In genomic region chr5:168315991-168316578, GRCh38 we compare ENCODE assay signal across 1 cellular context.
TF ChIP-seq lines count a peak whose summit lies in the region.

No MANE protein-coding gene starts in this region.

TF ChIP-seq in HepG2, 621 proteins besides CTCF, POLR2A, EP300 and RAD21 (continued from another document and continues in another):
- TF ChIP-seq ZNF800 (CRISPR knock-in tag; IDR thresholded peaks at IDR 0.05) (no peak), ZNF12 (CRISPR knock-in tag; IDR thresholded peaks at IDR 0.05) (0 out of 2 replicates have a peak, but pooled peaks have one; percentile 20), TRAFD1 (CRISPR knock-in tag; IDR thresholded peaks at IDR 0.05; ENCODE audit: borderline replicate concordance) (no peak), ZNF20 (CRISPR knock-in tag; IDR thresholded peaks at IDR 0.05) (no peak), ZNF331 (CRISPR knock-in tag; IDR thresholded peaks at IDR 0.05) (no peak), KAT8 (CRISPR knock-in tag; IDR thresholded peaks at IDR 0.05) (peak; percentile 39; the same call in 1 of the 2 replicates), CEBPG (CRISPR knock-in tag; IDR thresholded peaks at IDR 0.05) (peak; percentile 43; the same call in 1 of the 2 replicates), ZNF629 (CRISPR knock-in tag; conservative IDR thresholded peaks at IDR 0.05) (no peak), RFX5 (IDR thresholded peaks at IDR 0.05; ENCODE audit: low read depth, low read length) (no peak), MTERF4 (CRISPR knock-in tag; IDR thresholded peaks at IDR 0.05) (no peak), HNF4A (CRISPR knock-in tag; IDR thresholded peaks at IDR 0.05) (peak; percentile 44; the same call in 1 of the 2 replicates), RFX3 (CRISPR knock-in tag; IDR thresholded peaks at IDR 0.05) (no peak), FOXP1 (IDR thresholded peaks at IDR 0.05) (no peak), FOXP1 (CRISPR knock-in tag; IDR thresholded peaks at IDR 0.05) (peak; percentile 28; the same call in 1 of the 2 replicates), MAFK (conservative IDR thresholded peaks at IDR 0.05 in 1 of 2, IDR thresholded peaks at IDR 0.05 in 1 of 2; ENCODE audit: low read length in 2 of 2) (peak in 1 of 2 experiments; percentile 12; a peak in 1 of 4 replicates), TFAP4 (IDR thresholded peaks at IDR 0.05; ENCODE audit: borderline replicate concordance, low read depth) (peak; percentile 70; the same call in 1 of the 2 replicates), BRF2 (CRISPR knock-in tag; IDR thresholded peaks at IDR 0.05) (peak; percentile 28; the same call in 1 of the 2 replicates), HDAC1 (CRISPR knock-in tag; IDR thresholded peaks at IDR 0.05) (no peak), ZNF441 (CRISPR knock-in tag; IDR thresholded peaks at IDR 0.05; ENCODE audit: borderline replicate concordance) (no peak), SRSF1 (optimal IDR thresholded peaks at IDR 0.05; ENCODE audit: low read depth, low read length) (no peak), CREM (IDR thresholded peaks at IDR 0.05) (0 out of 2 replicates have a peak, but pooled peaks have one; percentile 30), CREM (CRISPR knock-in tag; IDR thresholded peaks at IDR 0.05) (no peak), HBP1 (CRISPR knock-in tag; IDR thresholded peaks at IDR 0.05; ENCODE audit: low read depth) (no peak), PAXIP1 (CRISPR knock-in tag; conservative IDR thresholded peaks at IDR 0.05) (0 out of 2 replicates have a peak, but pooled peaks have one; percentile 31), JDP2 (CRISPR knock-in tag; IDR thresholded peaks at IDR 0.05; ENCODE audit: borderline replicate concordance) (no peak), PATZ1 (CRISPR knock-in tag; IDR thresholded peaks at IDR 0.05) (peak; percentile 72), ELF3 (CRISPR knock-in tag; IDR thresholded peaks at IDR 0.05) (peak; percentile 79; the same call in 1 of the 2 replicates), YEATS4 (CRISPR knock-in tag; IDR thresholded peaks at IDR 0.05; ENCODE audit: borderline replicate concordance) (no peak), FOXA1 (IDR thresholded peaks at IDR 0.05) (no peak), FOXA1 (CRISPR knock-in tag; IDR thresholded peaks at IDR 0.05) (peak; percentile 68), ZNF709 (CRISPR knock-in tag; IDR thresholded peaks at IDR 0.05) (0 out of 2 replicates have a peak, but pooled peaks have one; percentile 35), XBP1 (CRISPR knock-in tag; IDR thresholded peaks at IDR 0.05) (no peak), ZNF510 (CRISPR knock-in tag; IDR thresholded peaks at IDR 0.05; ENCODE audit: low read depth) (no peak), ZNF318 (CRISPR knock-in tag; IDR thresholded peaks at IDR 0.05) (no peak), BCL6 (CRISPR knock-in tag; IDR thresholded peaks at IDR 0.05) (peak; percentile 65), ZNF788 (CRISPR knock-in tag; IDR thresholded peaks at IDR 0.05; ENCODE audit: borderline replicate concordance) (peak; percentile 26; the same call in 1 of the 2 replicates), HOXA3 (CRISPR knock-in tag; IDR thresholded peaks at IDR 0.05) (peak; percentile 18; the same call in 1 of the 2 replicates), ISL2 (CRISPR knock-in tag; IDR thresholded peaks at IDR 0.05) (peak; percentile 68; the same call in 1 of the 2 replicates)
